Comparison of ENCODE assay signal across 25 cellular contexts in the genomic region with DNA sequence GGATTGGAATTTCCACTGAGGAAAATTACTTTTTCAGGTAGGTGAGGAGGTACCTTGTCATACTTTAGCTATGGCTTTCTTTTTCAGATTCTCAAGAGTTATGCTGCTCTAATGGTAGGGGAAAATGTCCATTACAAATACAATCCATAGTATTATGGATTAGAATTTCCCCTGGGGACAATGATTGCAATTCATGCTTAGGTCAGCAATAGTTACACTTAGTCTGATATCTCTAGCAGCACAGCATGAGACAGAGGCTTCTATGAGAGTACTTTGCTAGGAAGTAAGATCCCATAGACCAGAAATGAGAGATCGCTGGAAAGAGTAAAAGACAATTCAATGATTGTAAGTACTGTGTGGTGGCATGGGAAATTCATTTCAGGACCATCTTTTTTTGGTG.
DNase-seq lines count a peak whose midpoint lies in the region; ATAC-seq, FAIRE-seq and TF ChIP-seq lines count a peak whose summit lies in the region.
"Had no signal": no experiment of that assay in that cellular context is flagged by ENCODE, and none has a peak within 500 bp of the region (broad histone marks: within the 10 kb centered on the region; RNA-seq: fewer than 3 reads in every experiment).

No MANE protein-coding gene starts in this region.

- H3K9me3 Mint-ChIP-seq in HFFc6, result peaks cover 30% of the 10 kb centered on the region

- no peak for FAIRE-seq in HepG2 (lab: Jason Lieb, UNC)
- no peak for FAIRE-seq in K562 (lab: Jason Lieb, UNC)
- FAIRE-seq: GM12878, GM12892, GM18507 had no signal

- ATAC-seq in HepG2 (no peak), right lobe of liver (no peak), K562 (no peak)
- ATAC-seq: GM12878 had no signal

- no peaks in the 10 kb centered on the region for H3K36me3 Mint-ChIP-seq in HFFc6 (ENCODE audit: low read depth)
- H3K36me3 Mint-ChIP-seq: CD14-positive monocyte; CD4-positive, alpha-beta memory T cell; CD4-positive, CD25-positive, alpha-beta regulatory T cell had no signal

- H2AFZ ChIP-seq in HepG2 (ENCODE audit: low read length), result no peak overlapping the region
- H2AFZ ChIP-seq in K562 (ENCODE audit: low read depth, low read length), result no peak overlapping the region

- in situ Hi-C loops in HepG2 (cut with HindIII; ENCODE audit: extremely low pct_ligation_motif_present, low pct_unique_long_range_greater_than_20kb) (no loop called here), K562 (cut with MboI) (no loop called here)

- H3K4me2 ChIP-seq in HepG2 (ENCODE audit: low read depth, low read length), result no peak overlapping the region
- H3K4me2 ChIP-seq in K562 (ENCODE audit: insufficient read depth, low read length), result no peak overlapping the region
- H3K4me2 ChIP-seq: BLaER1 had no signal

- CTCF ChIA-PET in HepG2 (lab: Yijun Ruan, JAX; ENCODE audit: low intra/inter-chr PET ratio, low total read pairs) (no interaction called here), K562 (lab: Yijun Ruan, JAX; ENCODE audit: low intra/inter-chr PET ratio) (no interaction called here)

- no peak overlapping the region for H3K9ac ChIP-seq in HepG2 (ENCODE audit: insufficient read depth, low read depth, low read length)
- no peak overlapping the region for H3K9ac ChIP-seq in K562 (ENCODE audit: insufficient read depth in 1 of 2, low read depth in 2 of 2, low read length in 2 of 2)
- H3K9ac ChIP-seq: BLaER1 had no signal

- H4K20me1 ChIP-seq in HepG2 (ENCODE audit: insufficient read depth, low read length) (no peaks in the 10 kb centered on the region), K562 (replicated peaks; ENCODE audit: control insufficient read depth, insufficient read depth, low read length) (no peaks in the 10 kb centered on the region)
- H4K20me1 ChIP-seq: BLaER1 had no signal

- no peaks in the 10 kb centered on the region for H3K4me1 Mint-ChIP-seq in HFFc6 (ENCODE audit: low read depth)
- H3K4me1 Mint-ChIP-seq: CD14-positive monocyte; CD4-positive, alpha-beta memory T cell; CD4-positive, CD25-positive, alpha-beta regulatory T cell; CD8-positive, alpha-beta memory T cell had no signal

- H3K27ac ChIP-seq in HepG2 (ENCODE audit: extremely low read length, insufficient read depth, low read length) (no peak overlapping the region), right lobe of liver (no peak overlapping the region), K562 (ENCODE audit: extremely low read depth, low read depth, low read length) (no peak overlapping the region)
- H3K27ac ChIP-seq: 22Rv1, BLaER1 had no signal

- POLR2A ChIA-PET in HepG2 (lab: Yijun Ruan, JAX), result no interaction called here
- POLR2A ChIA-PET in K562 (lab: Yijun Ruan, JAX), result no interaction called here

- H3K27me3 Mint-ChIP-seq in HFFc6 (ENCODE audit: insufficient read depth), result no peaks in the 10 kb centered on the region
- H3K27me3 Mint-ChIP-seq: CD4-positive, alpha-beta memory T cell; CD4-positive, CD25-positive, alpha-beta regulatory T cell; CD8-positive, alpha-beta memory T cell had no signal

- TF ChIP-seq EP300 in HepG2 (IDR thresholded peaks at IDR 0.05; ENCODE audit: low read depth in 2 of 2, low read length in 2 of 2) (no peak), HepG2 (CRISPR knock-in tag; IDR thresholded peaks at IDR 0.05; ENCODE audit: borderline replicate concordance) (no peak), K562 (IDR thresholded peaks at IDR 0.05; ENCODE audit: low read length) (no peak)

- H3K4me1 ChIP-seq in HepG2 (ENCODE audit: insufficient read depth, low read length) (no peaks in the 10 kb centered on the region), right lobe of liver (no peaks in the 10 kb centered on the region), K562 (replicated peaks in 1 of 2; ENCODE audit: control insufficient read depth in 2 of 2, insufficient read depth in 2 of 2, low read length in 2 of 2) (no peaks in the 10 kb centered on the region)
- H3K4me1 ChIP-seq: BE2C, BLaER1 had no signal

- H3K4me3 ChIP-seq in HepG2 (replicated peaks in 1 of 3; ENCODE audit: insufficient read depth in 1 of 3, low read depth in 2 of 3, low read length in 3 of 3), result no peak overlapping the region
- no peak overlapping the region for H3K4me3 ChIP-seq in right lobe of liver
- no peak overlapping the region for H3K4me3 ChIP-seq in K562
- H3K4me3 ChIP-seq: BLaER1, GM12878 had no signal

- H3K9me1 ChIP-seq in K562 (ENCODE audit: control insufficient read depth, insufficient read depth, low read length), result no peaks in the 10 kb centered on the region

- no peaks in the 10 kb centered on the region for H3K27me3 ChIP-seq in HepG2 (ENCODE audit: control insufficient read depth in 1 of 2, insufficient read depth in 2 of 2, low read length in 2 of 2)
- H3K27me3 ChIP-seq in right lobe of liver, result no peaks in the 10 kb centered on the region
- H3K27me3 ChIP-seq in K562 (ENCODE audit: control insufficient read depth in 2 of 2, insufficient read depth in 2 of 2, low read length in 2 of 2), result no peaks in the 10 kb centered on the region
- H3K27me3 ChIP-seq: BE2C, BLaER1 had no signal

- H3K36me3 ChIP-seq in HepG2 (replicated peaks in 1 of 2; ENCODE audit: control insufficient read depth in 1 of 2, insufficient read depth in 2 of 2, low read length in 2 of 2) (no peaks in the 10 kb centered on the region), right lobe of liver (no peaks in the 10 kb centered on the region), K562 (ENCODE audit: control insufficient read depth, insufficient read depth, low read length) (no peaks in the 10 kb centered on the region)
- H3K36me3 ChIP-seq: BE2C, BLaER1 had no signal

- DNase-seq in HepG2 (ENCODE audit: low spot score) (no peak), right lobe of liver (no peak), K562 (ENCODE audit: extremely low read depth in 1 of 4, low spot score in 3 of 4) (no peak), HFFc6 (no peak), pons (ENCODE audit: low spot score) (no peak)
- DNase-seq: ACHN; BE2C; C1 segment of cervical spinal cord; CD4-positive, alpha-beta memory T cell; CD4-positive, CD25-positive, alpha-beta regulatory T cell; CD8-positive, alpha-beta memory T cell; COR-L47; DMS 273 treated with DMSO at 0.1 percent for 48 hours; DMS153; DMS53; DMS79; DND-41; EL; GDM1 had no signal

- H3K9me3 ChIP-seq in HepG2 (ENCODE audit: low read length), result peaks cover 41% of the 10 kb centered on the region
- H3K9me3 ChIP-seq in right lobe of liver, result no peaks in the 10 kb centered on the region
- H3K9me3 ChIP-seq in K562 (replicated peaks; ENCODE audit: control insufficient read depth, insufficient read depth, low read depth, low read length), result no peaks in the 10 kb centered on the region
- H3K9me3 ChIP-seq: BE2C, BLaER1 had no signal

- TF ChIP-seq RAD21 in HepG2 (CRISPR knock-in tag; IDR thresholded peaks at IDR 0.05), result no peak
- TF ChIP-seq RAD21 in K562 (CRISPR knock-in tag; conservative IDR thresholded peaks at IDR 0.05 in 1 of 2, IDR thresholded peaks at IDR 0.05 in 1 of 2), result no peak

- TF ChIP-seq POLR2A in HepG2 (IDR thresholded peaks at IDR 0.05; ENCODE audit: insufficient read depth in 1 of 2, low read depth in 2 of 2, low read length in 2 of 2), result no peak
- TF ChIP-seq POLR2A in right lobe of liver (IDR thresholded peaks at IDR 0.05), result no peak
- no peak for TF ChIP-seq POLR2A in K562 (conservative IDR thresholded peaks at IDR 0.05)

- H3K79me2 ChIP-seq in HepG2 (ENCODE audit: insufficient read depth, low read length) (no peaks in the 10 kb centered on the region), K562 (ENCODE audit: control insufficient read depth, insufficient read depth, low read length) (no peaks in the 10 kb centered on the region)

- WGBS in HepG2 (ENCODE audit: low lambda C conversion rate), result 5% methylated on average over 1 of the region's 1 CpG
- 50% methylated on average over 1 of the region's 1 CpG for WGBS in right lobe of liver (ENCODE audit: insufficient coverage, low coverage, low lambda C conversion rate, missing lambda C conversion rate)
- WGBS in K562 (ENCODE audit: insufficient coverage, low coverage, missing lambda C conversion rate), result 0% methylated on average over 1 of the region's 1 CpG

- BruUV-seq in HepG2 (replicated peaks; lab: Mats Ljungman, UMichigan) (no TSS peak), K562 (replicated peaks; lab: Mats Ljungman, UMichigan) (no TSS peak)

- intact Hi-C loops in HepG2 (cut with micrococcal nuclease; ENCODE audit: unreplicated experiment) (no loop called here), right lobe of liver (cut with DNase I) (no loop called here), K562 (cut with micrococcal nuclease) (no loop called here)

- TF ChIP-seq CTCF in HepG2 (CRISPR knock-in tag; IDR thresholded peaks at IDR 0.05) (no peak), right lobe of liver (IDR thresholded peaks at IDR 0.05) (no peak), K562 (IDR thresholded peaks at IDR 0.05 in 2 of 3, conservative IDR thresholded peaks at IDR 0.05 in 1 of 3; ENCODE audit: insufficient read depth in 2 of 3, low read depth in 1 of 3, low read length in 3 of 3) (no peak), HFFc6 (IDR thresholded peaks at IDR 0.05) (no peak)

- H3K4me3 Mint-ChIP-seq in HFFc6, result no peak overlapping the region
- H3K4me3 Mint-ChIP-seq: CD14-positive monocyte; CD4-positive, CD25-positive, alpha-beta regulatory T cell; CD8-positive, alpha-beta memory T cell had no signal

- H3K27ac Mint-ChIP-seq in HFFc6, result no peak overlapping the region
- H3K27ac Mint-ChIP-seq: CD4-positive, alpha-beta memory T cell; CD4-positive, CD25-positive, alpha-beta regulatory T cell; CD8-positive, alpha-beta memory T cell had no signal

TF ChIP-seq in HepG2, 621 proteins besides CTCF, POLR2A, EP300 and RAD21 (continues in another document):
- peak; percentile 89 for TF ChIP-seq MAFF (IDR thresholded peaks at IDR 0.05; ENCODE audit: low read depth, low read length)
- no peak for TF ChIP-seq ZNF331 (CRISPR knock-in tag; IDR thresholded peaks at IDR 0.05)

TF ChIP-seq in K562, 482 proteins besides CTCF, POLR2A, EP300 and RAD21 (continues in another document):
- TF ChIP-seq MAFK (IDR thresholded peaks at IDR 0.05; ENCODE audit: low read length) (peak; percentile 44; the same call in 1 of the 2 replicates), NFRKB (IDR thresholded peaks at IDR 0.05; ENCODE audit: low read depth) (no peak), ZNF79 (CRISPR knock-in tag; IDR thresholded peaks at IDR 0.05; ENCODE audit: low read depth) (no peak), ZNF444 (CRISPR knock-in tag; IDR thresholded peaks at IDR 0.05) (no peak), MAFF (IDR thresholded peaks at IDR 0.05; ENCODE audit: low read length) (0 out of 2 replicates have a peak, but pooled peaks have one; percentile 42), SIX5 (IDR thresholded peaks at IDR 0.05; ENCODE audit: borderline replicate concordance in 1 of 2, insufficient read depth in 1 of 2, low read depth in 1 of 2, low read length in 2 of 2) (no peak), SAP30 (IDR thresholded peaks at IDR 0.05; ENCODE audit: borderline replicate concordance, insufficient read depth, low read depth, low read length, poor library complexity, severe bottlenecking) (no peak), PYGO2 (tag; IDR thresholded peaks at IDR 0.05) (no peak)
- TF ChIP-seq, protein P1, sequence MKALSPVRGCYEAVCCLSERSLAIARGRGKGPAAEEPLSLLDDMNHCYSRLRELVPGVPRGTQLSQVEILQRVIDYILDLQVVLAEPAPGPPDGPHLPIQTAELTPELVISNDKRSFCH (CRISPR knock-in tag; IDR thresholded peaks at IDR 0.05), result no peak
- TF ChIP-seq, protein P1 (tag; IDR thresholded peaks at IDR 0.05), result no peak
